In the genomic region with DNA sequence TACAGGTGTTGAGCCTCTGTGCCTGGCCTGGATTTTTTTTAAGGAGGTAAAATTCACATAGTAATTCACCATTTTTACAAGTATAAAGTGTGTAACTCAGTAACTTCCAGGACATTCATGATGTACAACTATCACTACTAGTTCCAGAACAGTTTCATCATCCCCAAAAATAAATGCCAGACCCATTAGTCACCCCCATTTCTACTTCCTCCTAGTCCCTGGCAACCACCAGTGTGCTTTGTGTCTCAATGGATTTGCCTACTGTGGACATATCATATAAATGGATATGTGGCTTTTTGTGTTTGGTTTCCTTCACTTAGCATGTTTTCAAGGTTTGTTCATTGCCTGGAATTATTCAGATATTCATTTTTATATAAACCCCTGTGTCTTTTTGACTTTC, we compare ENCODE assay signal across 15 cellular contexts.
DNase-seq lines count a peak whose midpoint lies in the region; ATAC-seq and TF ChIP-seq lines count a peak whose summit lies in the region.
"Had no signal": no experiment of that assay in that cellular context is flagged by ENCODE, and none has a peak within 500 bp of the region (broad histone marks: within the 10 kb centered on the region; RNA-seq: fewer than 3 reads in every experiment).

No MANE protein-coding gene starts in this region.

- H3K4ac ChIP-seq in mesendoderm (ENCODE audit: low read depth, low read length), result no peak overlapping the region

- H3K4me3 Mint-ChIP-seq in stimulated activated naive CD8-positive, alpha-beta T cell treated with anti-CD3 and anti-CD28 coated beads, Interleukin-15, amount 100 ng/mL, for 72 hours, result no peak overlapping the region
- H3K4me3 Mint-ChIP-seq: T-helper 2 cell treated with Interferon-gamma antibody and Interleukin-4, amounts not matched to agents 5 μg/mL and 100 μg/mL, for 36 hours had no signal

- no peak overlapping the region for H2BK120ac ChIP-seq in mesendoderm (ENCODE audit: low read depth, low read length)

- H3K9ac ChIP-seq in adipocyte (ENCODE audit: low read length) (peak overlapping the region; percentile 28), mesendoderm (ENCODE audit: low read length) (no peak overlapping the region)

- H3K79me2 ChIP-seq in mesendoderm (ENCODE audit: control insufficient read depth, insufficient read depth, low read length), result no peaks in the 10 kb centered on the region

- CTCF ChIA-PET in A673 (lab: Charles Lee), result no interaction called here

- H3K27ac ChIP-seq in A673 (ENCODE audit: low read depth, low read length, poor library complexity, severe bottlenecking), result no peak overlapping the region
- no peak overlapping the region for H3K27ac ChIP-seq in foreskin keratinocyte
- no peak overlapping the region for H3K27ac ChIP-seq in mesendoderm (ENCODE audit: low read depth, low read length)
- H3K27ac ChIP-seq: C4-2B, cardiac muscle cell had no signal

- ATAC-seq in foreskin keratinocyte, result peak; percentile 78
- no peak for ATAC-seq in stimulated activated naive CD8-positive, alpha-beta T cell treated with anti-CD3 and anti-CD28 coated beads, Interleukin-15, amount 100 ng/mL, for 72 hours
- ATAC-seq in HG02798 (IDR thresholded peaks at IDR 0.05; ENCODE audit: poor library complexity, unreplicated experiment), result no peak
- ATAC-seq: GM12878 had no signal

- intact Hi-C loops in A673 (cut with micrococcal nuclease; ENCODE audit: unreplicated experiment), result no loop called here

- H4K5ac ChIP-seq in mesendoderm (ENCODE audit: low read length), result no peak overlapping the region

- POLR2A ChIA-PET in A673 (lab: Charles Lee; ENCODE audit: low non-redundant PET), result no interaction called here

- H3K27me3 ChIP-seq in A673 (replicated peaks; ENCODE audit: insufficient read depth, low read depth, low read length, poor library complexity), result no peaks in the 10 kb centered on the region
- no peaks in the 10 kb centered on the region for H3K27me3 ChIP-seq in adipocyte (replicated peaks; ENCODE audit: control insufficient read depth, insufficient read depth, low read length)
- H3K27me3 ChIP-seq in foreskin keratinocyte, result no peaks in the 10 kb centered on the region
- H3K27me3 ChIP-seq in mesendoderm (ENCODE audit: insufficient read depth, low read length, poor library complexity), result no peaks in the 10 kb centered on the region
- H3K27me3 ChIP-seq: cardiac muscle cell had no signal

- H3K36me3 ChIP-seq in A673 (ENCODE audit: insufficient read depth, low read length, poor library complexity, severe bottlenecking), result no peaks in the 10 kb centered on the region
- no peaks in the 10 kb centered on the region for H3K36me3 ChIP-seq in adipocyte (ENCODE audit: control insufficient read depth, insufficient read depth, low read length, severe bottlenecking)
- no peaks in the 10 kb centered on the region for H3K36me3 ChIP-seq in mesendoderm (ENCODE audit: control insufficient read depth, insufficient read depth, low read length)
- H3K36me3 ChIP-seq: cardiac muscle cell had no signal

- no peak overlapping the region for H2AK5ac ChIP-seq in mesendoderm (ENCODE audit: low read length)

- no peaks in the 10 kb centered on the region for H3K4me1 Mint-ChIP-seq in stimulated activated naive CD8-positive, alpha-beta T cell treated with anti-CD3 and anti-CD28 coated beads, Interleukin-15, amount 100 ng/mL, for 72 hours

- H3K56ac ChIP-seq in mesendoderm (ENCODE audit: low read length), result no peak overlapping the region

- H3K9me3 ChIP-seq in A673 (ENCODE audit: low read depth, low read length, poor library complexity, severe bottlenecking) (no peaks in the 10 kb centered on the region), adipocyte (ENCODE audit: control insufficient read depth, low read length) (no peaks in the 10 kb centered on the region)

- no TSS peak for BruUV-seq in A673 (replicated peaks; lab: Mats Ljungman, UMichigan)

- H2BK5ac ChIP-seq in mesendoderm (ENCODE audit: low read length), result no peak overlapping the region

- peaks cover 0 to 7% of the 10 kb centered on the region in 2 donors for H3K9me3 Mint-ChIP-seq in stimulated activated naive CD8-positive, alpha-beta T cell treated with anti-CD3 and anti-CD28 coated beads, Interleukin-15, amount 100 ng/mL, for 72 hours
- H3K9me3 Mint-ChIP-seq: T-helper 2 cell treated with Interferon-gamma antibody and Interleukin-4, amounts not matched to agents 5 μg/mL and 100 μg/mL, for 36 hours had no signal

- H3K27me3 Mint-ChIP-seq in stimulated activated naive CD8-positive, alpha-beta T cell treated with anti-CD3 and anti-CD28 coated beads, Interleukin-15, amount 100 ng/mL, for 72 hours, result no peaks in the 10 kb centered on the region

- peaks cover 4% of the 10 kb centered on the region for H3K4me1 ChIP-seq in A673 (ENCODE audit: insufficient read depth, low read length, poor library complexity, severe bottlenecking)
- H3K4me1 ChIP-seq in adipocyte (ENCODE audit: control insufficient read depth, insufficient read depth, low read length), result peaks cover 64% of the 10 kb centered on the region
- H3K4me1 ChIP-seq in foreskin keratinocyte, result peaks cover 6% of the 10 kb centered on the region
- no peaks in the 10 kb centered on the region for H3K4me1 ChIP-seq in mesendoderm (ENCODE audit: control insufficient read depth, low read depth, low read length)

- no peak overlapping the region for H3K4me2 ChIP-seq in mesendoderm (ENCODE audit: low read length)

- H2BK15ac ChIP-seq in mesendoderm (replicated peaks; ENCODE audit: low read depth), result no peak overlapping the region

- DNase-seq in A673 (ENCODE audit: low spot score) (peak; percentile 48), HS-5 (ENCODE audit: low read depth) (peak; percentile 82), adipocyte (ENCODE audit: low read depth) (peak; percentile 69), foreskin keratinocyte (peak; percentile 77 to 87), mesendoderm (no peak), NCI-H2081 treated with DMSO at 0.1 percent for 48 hours (lab: John Stamatoyannopoulos, UW) (no peak)
- DNase-seq in stimulated activated naive CD8-positive, alpha-beta T cell treated with anti-CD3 and anti-CD28 coated beads, Interleukin-15, amount 100 ng/mL, for 72 hours, result no peak
- DNase-seq: activated T-cell treated with anti-CD3 and anti-CD28 coated beads for 4 hours; KG1; stimulated activated naive CD4-positive, alpha-beta T cell treated with Interleukin-2 at 50 U/mL for 16 hours had no signal

- no peak for TF ChIP-seq CTCF in A673 (conservative IDR thresholded peaks at IDR 0.05; ENCODE audit: low read depth, low read length)
- TF ChIP-seq CTCF in foreskin keratinocyte (conservative IDR thresholded peaks at IDR 0.05), result no peak

- H4K8ac ChIP-seq in mesendoderm (ENCODE audit: low read depth, low read length), result no peak overlapping the region

- H3K79me1 ChIP-seq in mesendoderm (ENCODE audit: low read length), result no peaks in the 10 kb centered on the region

- H3K27ac Mint-ChIP-seq in stimulated activated naive CD8-positive, alpha-beta T cell treated with anti-CD3 and anti-CD28 coated beads, Interleukin-15, amount 100 ng/mL, for 72 hours, result no peak overlapping the region
- H3K27ac Mint-ChIP-seq: T-helper 2 cell treated with Interferon-gamma antibody and Interleukin-4, amounts not matched to agents 5 μg/mL and 100 μg/mL, for 36 hours had no signal

- no peak overlapping the region for H3K23ac ChIP-seq in mesendoderm (ENCODE audit: low read length)

- no peak overlapping the region for H3K18ac ChIP-seq in mesendoderm (ENCODE audit: low read length)

- H3K4me3 ChIP-seq in A673 (ENCODE audit: low read depth, low read length, poor library complexity, severe bottlenecking) (no peak overlapping the region), adipocyte (ENCODE audit: low read length) (no peak overlapping the region), mesendoderm (ENCODE audit: low read length) (no peak overlapping the region)
- H3K4me3 ChIP-seq: cardiac muscle cell, GM12878 had no signal

Comparison
In these comparisons a context has a peak if more than half of its experiments do, and no peak if none do; other contexts are left out.
1. DNase-seq: peak in A673 (single experiment), HS-5 (single experiment), adipocyte (single experiment) and foreskin keratinocyte (2 of 2); none in stimulated activated naive CD8-positive, alpha-beta T cell treated with anti-CD3 and anti-CD28 coated beads, Interleukin-15, amount 100 ng/mL, for 72 hours (0 of 2), mesendoderm (single experiment) and NCI-H2081 treated with DMSO at 0.1 percent for 48 hours (single experiment).